ENCODE assay signal across 18 cellular contexts in genomic region chr15:62857411-62857853, GRCh38.
A peak's percentile ranks its signal among the peaks of the same experiment; 100 is the strongest.
DNase-seq lines count a peak whose midpoint lies in the region; ATAC-seq, FAIRE-seq and TF ChIP-seq lines count a peak whose summit lies in the region.
"Had no signal": no experiment of that assay in that cellular context is flagged by ENCODE, and none has a peak within 500 bp of the region (broad histone marks: within the 10 kb centered on the region; RNA-seq: fewer than 3 reads in every experiment).

No MANE protein-coding gene starts in this region.

- RAD21 ChIA-PET in GM12878 (lab: Charles Lee; ENCODE audit: unreplicated experiment): no interaction called here

- FAIRE-seq in GM12878 (lab: Jason Lieb, UNC): no peak
- FAIRE-seq: D721Med, GM19239 had no signal

- peak overlapping the region in 1 of 2 donors; percentile 72 for H3K27ac Mint-ChIP-seq in natural killer cell

- H3K9me1 ChIP-seq in IMR-90 (ENCODE audit: insufficient read depth, low read length): peaks cover 8% of the 10 kb centered on the region

- TF ChIP-seq RAD21 in IMR-90 (IDR thresholded peaks at IDR 0.05; ENCODE audit: low read length): no peak
- no peak for TF ChIP-seq RAD21 in GM12878 (IDR thresholded peaks at IDR 0.05; ENCODE audit: insufficient read depth, low read depth, low read length)

- dilution Hi-C loops in IMR-90 (cut with HindIII; ENCODE audit: low sequenced_read_pairs, unreplicated experiment): no loop called here

- no peak overlapping the region for H3K18ac ChIP-seq in IMR-90 (ENCODE audit: low read depth, low read length)

- peaks cover 15 to 28% of the 10 kb centered on the region in 2 donors for H3K27me3 Mint-ChIP-seq in natural killer cell (ENCODE audit: low read depth in 2 of 2)

- H2AFZ ChIP-seq in IMR-90 (replicated peaks; ENCODE audit: low read length, poor library complexity): peak overlapping the region; percentile 33
- no peak overlapping the region for H2AFZ ChIP-seq in GM12878 (ENCODE audit: control insufficient read depth, low read depth, low read length)

- TF ChIP-seq POLR2A in IMR-90 (IDR thresholded peaks at IDR 0.05; ENCODE audit: low read depth, low read length) (no peak), GM12878 (IDR thresholded peaks at IDR 0.05; ENCODE audit: low read depth, low read length) (no peak)

- intact Hi-C loops in IMR-90 (cut with micrococcal nuclease): no loop called here
- intact Hi-C loops in GM12878 (cut with micrococcal nuclease; ENCODE audit: unreplicated experiment): no loop called here
- intact Hi-C loops in natural killer cell (cut with micrococcal nuclease): loop anchor here (10.0 kb wide), 1 partner anchor 57 kb away; no protein-coding TSS in a partner anchor

- H3K9me3 Mint-ChIP-seq in natural killer cell: no peaks in the 10 kb centered on the region

- H4K20me1 ChIP-seq in IMR-90 (ENCODE audit: insufficient read depth, low read length) (no peaks in the 10 kb centered on the region), GM12878 (ENCODE audit: control insufficient read depth, insufficient read depth) (no peaks in the 10 kb centered on the region)

- no TSS peak for BruUV-seq in IMR-90 (replicated peaks; lab: Mats Ljungman, UMichigan)
- BruUV-seq in GM12878 (replicated peaks; lab: Mats Ljungman, UMichigan): no TSS peak

- no peak overlapping the region for H3K56ac ChIP-seq in IMR-90 (ENCODE audit: extremely low read depth, insufficient read depth, low read length)

- no peak overlapping the region for H4K8ac ChIP-seq in IMR-90 (ENCODE audit: low read depth in 2 of 2, low read length in 2 of 2)

- H2BK20ac ChIP-seq in IMR-90 (ENCODE audit: low read depth, low read length): no peak overlapping the region

- peaks cover 5% of the 10 kb centered on the region; the same call in 1 of the 2 replicates for H3K4me1 ChIP-seq in IMR-90 (ENCODE audit: control insufficient read depth, insufficient read depth, low read length)
- H3K4me1 ChIP-seq in GM12878 (ENCODE audit: control insufficient read depth, insufficient read depth, low read length): no peaks in the 10 kb centered on the region
- H3K4me1 ChIP-seq: testis had no signal

- H3K79me1 ChIP-seq in IMR-90 (ENCODE audit: low read depth in 1 of 2, low read length in 2 of 2): no peaks in the 10 kb centered on the region

- 0 out of 2 replicates have a peak overlapping the region, but pooled peaks have one; percentile 26 for H2AK5ac ChIP-seq in IMR-90 (ENCODE audit: low read depth, low read length)

- CTCF ChIA-PET in IMR-90 (lab: Yijun Ruan, JAX): interaction anchor here (1.5 kb wide), 1 partner anchor 190 kb away, joined by 3 read pairs; no protein-coding TSS in a partner anchor
- CTCF ChIA-PET in GM12878 (lab: Yijun Ruan, JAX): no interaction called here

- H3K9ac ChIP-seq in IMR-90 (ENCODE audit: low read depth, low read length) (no peak overlapping the region), GM12878 (ENCODE audit: control insufficient read depth, insufficient read depth, low read length) (no peak overlapping the region)

- TF ChIP-seq EP300 in GM12878 (IDR thresholded peaks at IDR 0.05; ENCODE audit: borderline replicate concordance in 1 of 2, control insufficient read depth in 1 of 2, low read depth in 2 of 2, low read length in 2 of 2): no peak

- H3K36me3 Mint-ChIP-seq in natural killer cell: no peaks in the 10 kb centered on the region

- H3K4me3 Mint-ChIP-seq in natural killer cell: peak overlapping the region; percentile 55
- H3K4me3 Mint-ChIP-seq: IgD-negative memory B cell had no signal

- H3K14ac ChIP-seq in IMR-90 (replicated peaks; ENCODE audit: low read depth, low read length): no peak overlapping the region

- no peak for ATAC-seq in IMR-90 (ENCODE audit: low read depth)
- ATAC-seq in GM12878: peak; percentile 64
- ATAC-seq in natural killer cell: peak; percentile 52 to 92 (median 89)
- ATAC-seq in HG02588 (IDR thresholded peaks at IDR 0.05; ENCODE audit: unreplicated experiment): no peak

- H3K27me3 ChIP-seq in IMR-90 (ENCODE audit: control insufficient read depth, insufficient read depth, low read length) (no peaks in the 10 kb centered on the region; the same call in 1 of the 2 replicates), GM12878 (replicated peaks in 1 of 2; ENCODE audit: control insufficient read depth in 2 of 2, insufficient read depth in 2 of 2, low read length in 1 of 2) (no peaks in the 10 kb centered on the region; a peak in 1 of 4 replicates)
- H3K27me3 ChIP-seq: testis had no signal

- H3K9me3 ChIP-seq in IMR-90 (ENCODE audit: control insufficient read depth, insufficient read depth, low read length) (no peaks in the 10 kb centered on the region), GM12878 (replicated peaks; ENCODE audit: control insufficient read depth, insufficient read depth, low read length) (no peaks in the 10 kb centered on the region)
- H3K9me3 ChIP-seq: testis had no signal

- H2BK120ac ChIP-seq in IMR-90 (ENCODE audit: low read depth, low read length): 0 out of 2 replicates have a peak overlapping the region, but pooled peaks have one; percentile 12

- no peak overlapping the region for H3K4ac ChIP-seq in IMR-90 (ENCODE audit: low read depth, low read length)

- in situ Hi-C loops in IMR-90 (cut with MboI; ENCODE audit: low sequenced_read_pairs) (no loop called here), GM12878 (cut with MboI) (no loop called here)

- no peaks in the 10 kb centered on the region for H3K79me2 ChIP-seq in GM12878 (ENCODE audit: control insufficient read depth, insufficient read depth, low read length)

- no peak overlapping the region; the same call in 2 of the 3 replicates for H2BK15ac ChIP-seq in IMR-90 (ENCODE audit: low read depth, low read length)

- no peak overlapping the region for H4K91ac ChIP-seq in IMR-90 (ENCODE audit: insufficient read depth, low read depth, low read length)

- 100% methylated on average over 1 of the region's 5 CpGs; no CpG with 5 or more reads in 1 of the 2 experiments for WGBS in IMR-90 (ENCODE audit: extremely low coverage in 2 of 2, insufficient read length in 1 of 2), 2 experiments
- 31% methylated on average over 5 of the region's 5 CpGs for WGBS in GM12878 (ENCODE audit: insufficient coverage, insufficient replicate concordance, low lambda C conversion rate, missing lambda C conversion rate)

- TF ChIP-seq CTCF in IMR-90 (conservative IDR thresholded peaks at IDR 0.05; ENCODE audit: low read depth, low read length) (no peak), GM12878 (IDR thresholded peaks at IDR 0.05 in 2 of 3, conservative IDR thresholded peaks at IDR 0.05 in 1 of 3; ENCODE audit: control insufficient read depth in 2 of 3, extremely low read depth in 1 of 3, insufficient read depth in 1 of 3, low read depth in 3 of 3, low read length in 3 of 3) (no peak), natural killer cell (IDR thresholded peaks at IDR 0.05) (no peak)

- peaks cover 18 to 20% of the 10 kb centered on the region in 2 donors for H3K4me1 Mint-ChIP-seq in natural killer cell

- no peak overlapping the region for H3K23ac ChIP-seq in IMR-90 (ENCODE audit: low read depth, low read length)

- H4K5ac ChIP-seq in IMR-90 (ENCODE audit: low read depth, low read length): no peak overlapping the region

- H3K36me3 ChIP-seq in IMR-90 (ENCODE audit: control insufficient read depth, insufficient read depth, low read length) (no peaks in the 10 kb centered on the region), GM12878 (ENCODE audit: control insufficient read depth in 2 of 2, insufficient read depth in 2 of 2, low read length in 1 of 2) (no peaks in the 10 kb centered on the region)
- H3K36me3 ChIP-seq: WERI-Rb-1 had no signal

- H3K4me3 ChIP-seq in IMR-90 (ENCODE audit: insufficient read depth, low read depth, low read length): no peak overlapping the region
- H3K4me3 ChIP-seq in GM12878: no peak overlapping the region
- H3K4me3 ChIP-seq: SK-N-MC, testis had no signal

- H2BK5ac ChIP-seq in IMR-90 (ENCODE audit: low read depth, low read length, poor library complexity, severe bottlenecking): no peak overlapping the region

- H2AK9ac ChIP-seq in IMR-90 (replicated peaks; ENCODE audit: low read depth, low read length, poor library complexity): peak overlapping the region; percentile 11

- DNase-seq in DMS53 (lab: John Stamatoyannopoulos, UW) (peak; percentile 22), DMS53 treated with DMSO at 0.1 percent for 48 hours (lab: John Stamatoyannopoulos, UW; ENCODE audit: unreplicated experiment) (no peak), IMR-90 (no peak), GM12878 (ENCODE audit: low read depth, low spot score) (no peak), natural killer cell (no peak), NCI-H1105 treated with DMSO at 0.1 percent for 48 hours (lab: John Stamatoyannopoulos, UW) (no peak), midbrain (lab: John Stamatoyannopoulos, UW) (no peak)
- DNase-seq: activated effector memory CD4-positive, alpha-beta T cell treated with anti-CD3 and anti-CD28 coated beads, Interleukin-2, amount 50 U/mL, for 16 hours; NCI-H1930; right cardiac atrium; testis; WERI-Rb-1 had no signal

- H3K27ac ChIP-seq in IMR-90 (ENCODE audit: insufficient read depth, low read length) (no peak overlapping the region), GM12878 (ENCODE audit: control insufficient read depth, insufficient read depth) (no peak overlapping the region)
- H3K27ac ChIP-seq: 22Rv1, SK-N-MC, testis, WERI-Rb-1 had no signal

- POLR2A ChIA-PET in IMR-90 (lab: Charles Lee; ENCODE audit: unreplicated experiment) (no interaction called here), GM12878 (lab: Charles Lee) (no interaction called here)

- SMC1A ChIA-PET in GM12878 (lab: Charles Lee; ENCODE audit: uncharacterized antibody, unreplicated experiment): no interaction called here

- H3K4me2 ChIP-seq in IMR-90 (ENCODE audit: low read depth, low read length): no peak overlapping the region
- no peak overlapping the region for H3K4me2 ChIP-seq in GM12878 (ENCODE audit: control insufficient read depth, insufficient read depth)

TF ChIP-seq in IMR-90, 13 proteins besides CTCF, POLR2A, EP300 and RAD21 (continues in another document):
- TF ChIP-seq BHLHE40 (IDR thresholded peaks at IDR 0.05; ENCODE audit: low read depth, low read length) (no peak), SMC3 (IDR thresholded peaks at IDR 0.05; ENCODE audit: low read depth, low read length) (no peak), NFE2L2 (IDR thresholded peaks at IDR 0.05; ENCODE audit: low read depth, low read length) (no peak), FOS (IDR thresholded peaks at IDR 0.05; ENCODE audit: low read depth, low read length) (no peak), RCOR1 (IDR thresholded peaks at IDR 0.05; ENCODE audit: insufficient replicate concordance, low read length) (no peak), MXI1 (IDR thresholded peaks at IDR 0.05; ENCODE audit: borderline replicate concordance, low read depth, low read length) (no peak)

TF ChIP-seq in GM12878, 131 proteins besides CTCF, POLR2A, EP300 and RAD21:
- TF ChIP-seq MEF2A (IDR thresholded peaks at IDR 0.05; ENCODE audit: insufficient read depth, low read depth, low read length) (no peak), ZSCAN29 (IDR thresholded peaks at IDR 0.05) (no peak), KDM1A (IDR thresholded peaks at IDR 0.05; ENCODE audit: borderline replicate concordance) (no peak), MYC (IDR thresholded peaks at IDR 0.05; ENCODE audit: insufficient read depth, insufficient read length, insufficient replicate concordance, low read length, severe bottlenecking) (no peak)

Comparison
In these comparisons a context has a peak if more than half of its experiments do, and no peak if none do; other contexts are left out.
1. ATAC-seq: peak in GM12878 (single experiment) and natural killer cell (3 of 3); none in IMR-90 (single experiment) and HG02588 (single experiment).